8 cellular contexts compared by ENCODE assay signal in the genomic region with DNA sequence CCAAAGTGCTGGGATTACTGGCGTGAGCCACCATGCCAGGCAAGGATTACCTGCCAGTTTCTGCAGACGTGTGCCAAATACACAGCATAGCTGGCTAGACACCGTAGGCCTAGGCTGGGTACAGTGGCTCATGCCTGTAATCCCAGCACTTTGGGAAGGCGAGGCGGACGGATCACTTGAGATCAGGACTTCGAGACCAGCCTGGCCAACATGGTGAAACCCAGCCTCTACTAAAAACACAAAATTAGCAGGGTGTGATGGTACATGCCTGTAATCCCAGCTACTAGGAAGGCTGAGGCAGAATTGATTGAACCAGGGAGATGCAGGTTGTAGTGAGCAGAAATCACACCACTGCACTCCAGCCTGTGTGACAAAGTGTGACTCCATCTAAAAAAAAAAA. TPM values are rescaled to one million over a fixed set of nuclear protein-coding genes. Genes with fewer than 3 reads are reported as not detected.
A peak's percentile ranks its signal among the peaks of the same experiment; 100 is the strongest.
DNase-seq lines count a peak whose midpoint lies in the region; TF ChIP-seq lines count a peak whose summit lies in the region.

No MANE protein-coding gene starts in this region.

- no peak for TF ChIP-seq EP300 in transverse colon (IDR thresholded peaks at IDR 0.05; ENCODE audit: low read depth)

- 52 to 59% methylated on average over 3 to 7 of the region's 7 CpGs for WGBS in transverse colon (ENCODE audit: low coverage in 1 of 2), 2 donors

- H3K27ac ChIP-seq in transverse colon = peak overlapping the region in 3 of 4 donors; percentile 94 to 98 (median 96)

- H3K4me1 ChIP-seq in transverse colon = peaks cover 6 to 32% (median 22%) of the 10 kb centered on the region in 4 donors

- peak overlapping the region; percentile 72 for H3K27ac Mint-ChIP-seq in activated naive CD4-positive, alpha-beta T cell treated with anti-CD3 and anti-CD28 coated beads, Interleukin-2, amount 50 U/mL, for 24 hours
- H3K27ac Mint-ChIP-seq in activated naive CD8-positive, alpha-beta T cell = peak overlapping the region; percentile 96

- H3K27me3 Mint-ChIP-seq in activated naive CD4-positive, alpha-beta T cell treated with anti-CD3 and anti-CD28 coated beads, Interleukin-2, amount 50 U/mL, for 24 hours = no peaks in the 10 kb centered on the region
- no peaks in the 10 kb centered on the region for H3K27me3 Mint-ChIP-seq in activated naive CD8-positive, alpha-beta T cell

- no peak for DNase-seq in activated naive CD4-positive, alpha-beta T cell treated with anti-CD3 and anti-CD28 coated beads, Interleukin-2, amount 50 U/mL, for 16 hours
- DNase-seq in kidney epithelial cell (ENCODE audit: low read depth) (no peak), transverse colon (no peak), COLO829 (ENCODE audit: low spot score) (no peak), NCI-H1694 treated with DMSO at 0.1 percent for 48 hours (lab: John Stamatoyannopoulos, UW) (no peak), DMS114 treated with DMSO at 0.1 percent for 48 hours (lab: John Stamatoyannopoulos, UW; ENCODE audit: unreplicated experiment) (no peak)

- no peak for TF ChIP-seq POLR2A in transverse colon (IDR thresholded peaks at IDR 0.05)

- intact Hi-C loops in transverse colon (cut with DNase I; ENCODE audit: low total_unique reads) = no loop called here

- no peaks in the 10 kb centered on the region for H3K9me3 Mint-ChIP-seq in activated naive CD4-positive, alpha-beta T cell treated with anti-CD3 and anti-CD28 coated beads, Interleukin-2, amount 50 U/mL, for 24 hours
- H3K9me3 Mint-ChIP-seq in activated naive CD8-positive, alpha-beta T cell (ENCODE audit: low read depth) = no peaks in the 10 kb centered on the region

- H3K4me3 ChIP-seq in kidney epithelial cell (ENCODE audit: low read depth, low read length) (peak overlapping the region; percentile 89), transverse colon (peak overlapping the region in 2 of 4 donors; percentile 61 to 91)

- H3K4me3 Mint-ChIP-seq in activated naive CD4-positive, alpha-beta T cell treated with anti-CD3 and anti-CD28 coated beads, Interleukin-2, amount 50 U/mL, for 24 hours = peak overlapping the region; percentile 96
- peak overlapping the region; percentile 92 for H3K4me3 Mint-ChIP-seq in activated naive CD8-positive, alpha-beta T cell

- H3K36me3 ChIP-seq in kidney epithelial cell (ENCODE audit: control insufficient read depth, insufficient read depth, low read length) = no peaks in the 10 kb centered on the region
- H3K36me3 ChIP-seq in transverse colon = peaks cover 0 to 19% (median 6%) of the 10 kb centered on the region in 4 donors

- H3K36me3 Mint-ChIP-seq in activated naive CD4-positive, alpha-beta T cell treated with anti-CD3 and anti-CD28 coated beads, Interleukin-2, amount 50 U/mL, for 24 hours = peaks cover 13% of the 10 kb centered on the region
- peaks cover 5% of the 10 kb centered on the region for H3K36me3 Mint-ChIP-seq in activated naive CD8-positive, alpha-beta T cell

- no peaks in the 10 kb centered on the region for H3K9me3 ChIP-seq in transverse colon

- in situ Hi-C loops in transverse colon (cut with MboI; ENCODE audit: low pct_ligation_motif_present in 1 of 4, low pct_unique_long_range_greater_than_20kb in 1 of 4, low sequenced_read_pairs in 3 of 4) = no loop called here

- peaks cover 27% of the 10 kb centered on the region for H3K4me1 Mint-ChIP-seq in activated naive CD4-positive, alpha-beta T cell treated with anti-CD3 and anti-CD28 coated beads, Interleukin-2, amount 50 U/mL, for 24 hours
- peaks cover 16% of the 10 kb centered on the region for H3K4me1 Mint-ChIP-seq in activated naive CD8-positive, alpha-beta T cell (ENCODE audit: low read depth)

- H3K27me3 ChIP-seq in kidney epithelial cell (ENCODE audit: control insufficient read depth, insufficient read depth, low read length) (no peaks in the 10 kb centered on the region), transverse colon (no peaks in the 10 kb centered on the region)

- TF ChIP-seq CTCF in kidney epithelial cell (IDR thresholded peaks at IDR 0.05; ENCODE audit: insufficient read depth, low read length, poor library complexity, severe bottlenecking) = no peak
- TF ChIP-seq CTCF in transverse colon (IDR thresholded peaks at IDR 0.05) = no peak

RNA-seq across cellular contexts. Expression of gene RFC2, which starts 0.9 kb away (rescaled TPM):
- total RNA-seq in kidney epithelial cell (15.7 and 19.9 TPM in 2 replicates), transverse colon (10 to 100 TPM in 2 of 4 donors, 1 to 10 TPM in 2; 6.7 to 17.3 (median 9.3) TPM)

RNA-seq across cellular contexts. Expression of gene CLIP2, which starts 35.9 kb away (rescaled TPM):
- total RNA-seq in kidney epithelial cell (46.3 and 54.1 TPM in 2 replicates), transverse colon (100 to 1,000 TPM in 3 of 4 donors, 10 to 100 TPM in 1; 84.5 to 157 (median 111) TPM)

RNA-seq across cellular contexts. Expression of gene LAT2, which starts 43.5 kb away (rescaled TPM):
- total RNA-seq in kidney epithelial cell = 0.14 and 1.4 TPM in 2 replicates
- total RNA-seq in transverse colon = 10 to 100 TPM in 1 of 4 donors, 1 to 10 TPM in 1, not detected in 2; 2.3 to 12.7 TPM
